1 cellular context compared by ENCODE assay signal in the genomic region with DNA sequence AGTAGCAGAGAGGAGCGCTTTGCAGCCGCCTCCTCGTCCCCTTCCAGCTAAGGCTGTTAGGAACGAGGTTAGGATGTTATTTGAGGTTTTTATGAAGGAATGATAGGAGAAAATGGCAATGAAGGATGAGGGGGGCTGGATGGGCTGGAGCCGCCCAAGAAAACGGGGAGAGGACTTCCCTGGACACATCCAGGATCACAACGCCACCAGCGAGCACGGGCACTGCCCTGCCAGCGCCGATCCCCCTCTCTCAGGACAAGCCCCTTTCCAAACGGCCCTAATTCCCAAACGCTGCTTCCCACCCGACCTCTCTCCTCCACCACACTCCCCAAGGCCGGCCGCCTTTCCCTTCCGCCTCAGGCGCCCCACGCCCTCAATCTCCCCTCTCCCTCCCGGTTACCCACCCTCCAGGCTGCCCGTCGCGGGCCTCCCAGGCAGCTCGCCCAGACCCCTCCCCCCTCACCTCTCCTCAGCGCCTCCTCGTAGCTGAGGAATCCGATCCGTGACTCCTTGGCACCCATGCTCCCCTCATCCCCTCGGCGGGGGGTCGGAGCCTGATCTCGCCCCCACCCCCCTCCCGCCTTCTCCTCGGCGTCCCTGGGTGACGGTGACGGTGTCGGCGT.
A peak's percentile ranks its signal among the peaks of the same experiment; 100 is the strongest.
TF ChIP-seq lines count a peak whose summit lies in the region.

No MANE protein-coding gene starts in this region.

TF ChIP-seq in HEK293, 187 proteins besides CTCF, POLR2A, EP300 and RAD21 (continued from another document):
- TF ChIP-seq PRDM2 (tag by site-specific recombination; IDR thresholded peaks at IDR 0.05; ENCODE audit: borderline replicate concordance), result no peak; the same call in 1 of the 2 replicates
- no peak for TF ChIP-seq TRIM28 (IDR thresholded peaks at IDR 0.05; ENCODE audit: borderline replicate concordance, low read length)
- TF ChIP-seq ZBTB7A (tag by site-specific recombination; IDR thresholded peaks at IDR 0.05; ENCODE audit: low read depth), result no peak
- TF ChIP-seq TCF7L2 (IDR thresholded peaks at IDR 0.05; ENCODE audit: borderline replicate concordance, low read depth, low read length), result no peak
- no peak for TF ChIP-seq ZBTB1 (tag by site-specific recombination; IDR thresholded peaks at IDR 0.05)
- TF ChIP-seq ZFP69B (tag by site-specific recombination; IDR thresholded peaks at IDR 0.05), result no peak
- TF ChIP-seq, protein P1, sequence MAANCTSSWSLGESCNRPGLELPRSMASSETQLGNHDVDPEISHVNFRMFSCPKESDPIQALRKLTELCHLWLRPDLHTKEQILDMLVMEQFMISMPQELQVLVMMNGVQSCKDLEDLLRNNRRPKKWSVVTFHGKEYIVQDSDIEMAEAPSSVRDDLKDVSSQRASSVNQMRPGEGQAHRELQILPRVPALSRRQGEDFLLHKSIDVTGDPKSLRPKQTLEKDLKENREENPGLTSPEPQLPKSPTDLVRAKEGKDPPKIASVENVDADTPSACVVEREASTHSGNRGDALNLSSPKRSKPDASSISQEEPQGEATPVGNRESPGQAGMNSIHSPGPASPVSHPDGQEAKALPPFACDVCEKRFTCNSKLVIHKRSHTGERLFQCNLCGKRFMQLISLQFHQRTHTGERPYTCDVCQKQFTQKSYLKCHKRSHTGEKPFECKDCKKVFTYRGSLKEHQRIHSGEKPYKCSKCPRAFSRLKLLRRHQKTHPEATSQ (tag by site-specific recombination; IDR thresholded peaks at IDR 0.05), result peak; percentile 81; the same call in 1 of the 2 replicates
- TF ChIP-seq, protein P2, sequence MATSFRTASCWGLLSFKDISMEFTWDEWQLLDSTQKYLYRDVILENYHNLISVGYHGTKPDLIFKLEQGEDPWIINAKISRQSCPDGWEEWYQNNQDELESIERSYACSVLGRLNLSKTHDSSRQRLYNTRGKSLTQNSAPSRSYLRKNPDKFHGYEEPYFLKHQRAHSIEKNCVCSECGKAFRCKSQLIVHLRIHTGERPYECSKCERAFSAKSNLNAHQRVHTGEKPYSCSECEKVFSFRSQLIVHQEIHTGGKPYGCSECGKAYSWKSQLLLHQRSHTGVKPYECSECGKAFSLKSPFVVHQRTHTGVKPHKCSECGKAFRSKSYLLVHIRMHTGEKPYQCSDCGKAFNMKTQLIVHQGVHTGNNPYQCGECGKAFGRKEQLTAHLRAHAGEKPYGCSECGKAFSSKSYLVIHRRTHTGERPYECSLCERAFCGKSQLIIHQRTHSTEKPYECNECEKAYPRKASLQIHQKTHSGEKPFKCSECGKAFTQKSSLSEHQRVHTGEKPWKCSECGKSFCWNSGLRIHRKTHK (tag by site-specific recombination; IDR thresholded peaks at IDR 0.05), result no peak
- TF ChIP-seq ZIC2 (tag by site-specific recombination; IDR thresholded peaks at IDR 0.05), result no peak; the same call in none of the 2 replicates
- no peak for TF ChIP-seq ZNF768 (tag by site-specific recombination; IDR thresholded peaks at IDR 0.05)
